9 cellular contexts compared by ENCODE assay signal in genomic region chr6:163419413-163420314, GRCh38. TPM values are rescaled to one million over a fixed set of nuclear protein-coding genes. Genes with fewer than 3 reads are reported as not detected.
A peak's percentile ranks its signal among the peaks of the same experiment; 100 is the strongest.
DNase-seq lines count a peak whose midpoint lies in the region; FAIRE-seq and TF ChIP-seq lines count a peak whose summit lies in the region.
"Had no signal": no experiment of that assay in that cellular context is flagged by ENCODE, and none has a peak within 500 bp of the region (broad histone marks: within the 10 kb centered on the region; RNA-seq: fewer than 3 reads in every experiment).

No MANE protein-coding gene starts in this region.

- CTCF ChIA-PET in HEK293T (lab: Yijun Ruan, JAX): interaction anchor here (0.6 to 1.3 kb wide), 3 partner anchors 135 to 709 kb away, joined by 3 read pairs; no protein-coding TSS in a partner anchor
- CTCF ChIA-PET in activated CD4-positive, alpha-beta T cell treated with anti-CD3 and anti-CD28 coated beads, Interleukin-2, amount 10 ng/mL, durations not matched to agents 7 days and 5 days (lab: Charles Lee): no interaction called here

- FAIRE-seq in astrocyte (lab: Jason Lieb, UNC) (peak; percentile 63), small intestine (lab: Jason Lieb, UNC) (no peak)

- peak overlapping the region; percentile 85 for H3K4me3 Mint-ChIP-seq in astrocyte (ENCODE audit: unreplicated experiment)
- H3K4me3 Mint-ChIP-seq in activated CD4-positive, alpha-beta T cell treated with anti-CD3 and anti-CD28 coated beads, Interleukin-2, amount 10 ng/mL, durations not matched to agents 7 days and 5 days: no peak overlapping the region

- H3K4me1 Mint-ChIP-seq in astrocyte (ENCODE audit: low read depth, unreplicated experiment): peaks cover 41% of the 10 kb centered on the region
- peaks cover 42% of the 10 kb centered on the region for H3K4me1 Mint-ChIP-seq in activated CD4-positive, alpha-beta T cell treated with anti-CD3 and anti-CD28 coated beads, Interleukin-2, amount 10 ng/mL, durations not matched to agents 7 days and 5 days

- no peaks in the 10 kb centered on the region for H3K27me3 ChIP-seq in astrocyte (ENCODE audit: insufficient read depth, low read length)
- no peaks in the 10 kb centered on the region for H3K27me3 ChIP-seq in suprapubic skin
- no peaks in the 10 kb centered on the region for H3K27me3 ChIP-seq in small intestine (ENCODE audit: control insufficient read depth in 2 of 2, insufficient read depth in 2 of 2, low read length in 2 of 2)

- H3K4me2 ChIP-seq in astrocyte (ENCODE audit: low read length): peak overlapping the region; percentile 86

- no peak for TF ChIP-seq POLR2A in suprapubic skin (IDR thresholded peaks at IDR 0.05)

- peak overlapping the region; percentile 67 for H3K27ac Mint-ChIP-seq in astrocyte (ENCODE audit: unreplicated experiment)
- no peak overlapping the region for H3K27ac Mint-ChIP-seq in activated CD4-positive, alpha-beta T cell treated with anti-CD3 and anti-CD28 coated beads, Interleukin-2, amount 10 ng/mL, durations not matched to agents 7 days and 5 days

- peaks cover 97% of the 10 kb centered on the region for H3K79me2 ChIP-seq in astrocyte (ENCODE audit: insufficient read depth, low read length)

- H3K4me3 ChIP-seq in astrocyte (ENCODE audit: insufficient read depth, low read depth, low read length): peak overlapping the region; percentile 49
- H3K4me3 ChIP-seq in suprapubic skin: peak overlapping the region; percentile 97
- H3K4me3 ChIP-seq in small intestine (ENCODE audit: low read depth in 1 of 2, low read length in 2 of 2): no peak overlapping the region

- WGBS in suprapubic skin: 8% methylated on average over 7 of the region's 7 CpGs
- 41 to 62% (median 54%) methylated on average over 7 of the region's 7 CpGs for WGBS in small intestine, 3 donors

- no peaks in the 10 kb centered on the region for H3K36me3 Mint-ChIP-seq in astrocyte (ENCODE audit: low read depth, unreplicated experiment)
- peaks cover 4% of the 10 kb centered on the region for H3K36me3 Mint-ChIP-seq in activated CD4-positive, alpha-beta T cell treated with anti-CD3 and anti-CD28 coated beads, Interleukin-2, amount 10 ng/mL, durations not matched to agents 7 days and 5 days (ENCODE audit: low read depth)

- H3K9me3 Mint-ChIP-seq in astrocyte (ENCODE audit: unreplicated experiment): no peaks in the 10 kb centered on the region
- H3K9me3 Mint-ChIP-seq in activated CD4-positive, alpha-beta T cell treated with anti-CD3 and anti-CD28 coated beads, Interleukin-2, amount 10 ng/mL, durations not matched to agents 7 days and 5 days: no peaks in the 10 kb centered on the region

- POLR2A ChIA-PET in HEK293T (lab: Yijun Ruan, JAX): interaction anchor here (1.0 kb wide), 1 partner anchor 135 kb away, joined by 3 read pairs; no protein-coding TSS in a partner anchor
- POLR2A ChIA-PET in activated CD4-positive, alpha-beta T cell treated with anti-CD3 and anti-CD28 coated beads, Interleukin-2, amount 10 ng/mL, durations not matched to agents 7 days and 5 days (lab: Charles Lee): no interaction called here

- peak overlapping the region; percentile 79 for H3K9ac ChIP-seq in astrocyte (ENCODE audit: low read length)

- no peaks in the 10 kb centered on the region for H3K27me3 Mint-ChIP-seq in astrocyte (ENCODE audit: low read depth, unreplicated experiment)
- no peaks in the 10 kb centered on the region for H3K27me3 Mint-ChIP-seq in activated CD4-positive, alpha-beta T cell treated with anti-CD3 and anti-CD28 coated beads, Interleukin-2, amount 10 ng/mL, durations not matched to agents 7 days and 5 days

- TF ChIP-seq CTCF in astrocyte (IDR thresholded peaks at IDR 0.05; ENCODE audit: insufficient read depth, low read depth, low read length): no peak
- no peak for TF ChIP-seq CTCF in suprapubic skin (IDR thresholded peaks at IDR 0.05)

- no peak for TF ChIP-seq EP300 in suprapubic skin (IDR thresholded peaks at IDR 0.05)

- peaks cover 40% of the 10 kb centered on the region for H3K4me1 ChIP-seq in astrocyte (ENCODE audit: insufficient read depth, low read length)
- H3K4me1 ChIP-seq in suprapubic skin: peaks cover 66% of the 10 kb centered on the region
- H3K4me1 ChIP-seq in small intestine (ENCODE audit: control insufficient read depth in 2 of 2, insufficient read depth in 1 of 2, low read depth in 1 of 2, low read length in 1 of 2): peaks cover 0 to 3% of the 10 kb centered on the region in 2 donors

- H3K27ac ChIP-seq in astrocyte (ENCODE audit: low read depth, low read length) (peak overlapping the region; percentile 41), suprapubic skin (peak overlapping the region; percentile 100), small intestine (ENCODE audit: low read depth in 1 of 2, low read length in 1 of 2) (no peak overlapping the region)

- H4K20me1 ChIP-seq in astrocyte (ENCODE audit: insufficient read depth, low read length): peaks cover 74% of the 10 kb centered on the region

- H3K36me3 ChIP-seq in astrocyte (ENCODE audit: insufficient read depth, low read length): no peaks in the 10 kb centered on the region
- no peaks in the 10 kb centered on the region for H3K36me3 ChIP-seq in suprapubic skin
- H3K36me3 ChIP-seq in small intestine (ENCODE audit: control insufficient read depth in 2 of 2, insufficient read depth in 2 of 2, low read length in 2 of 2): no peaks in the 10 kb centered on the region

- H3K9me3 ChIP-seq in astrocyte (ENCODE audit: insufficient read depth, low read depth, low read length) (no peaks in the 10 kb centered on the region), suprapubic skin (no peaks in the 10 kb centered on the region), small intestine (ENCODE audit: control insufficient read depth, low read depth) (no peaks in the 10 kb centered on the region)

- H2AFZ ChIP-seq in astrocyte (ENCODE audit: low read depth, low read length): no peak overlapping the region

- DNase-seq in HEK293T (ENCODE audit: extremely low spot score) (no peak), astrocyte (ENCODE audit: low read depth) (peak; percentile 68), left kidney (ENCODE audit: low read depth, low spot score) (peak; percentile 39), suprapubic skin (ENCODE audit: low spot score in 2 of 2) (no peak), small intestine (no peak), NCI-H2227 (lab: John Stamatoyannopoulos, UW; ENCODE audit: unreplicated experiment) (no peak)
- no peak for DNase-seq in activated CD4-positive, alpha-beta T cell treated with anti-CD3 and anti-CD28 coated beads, Interleukin-2, amount 10 ng/mL, durations not matched to agents 7 days and 5 days
- DNase-seq: activated gamma-delta T cell treated with Interleukin-2 at 50 U/mL for 16 hours, posterior cingulate gyrus had no signal

TF ChIP-seq in HEK293T, 16 proteins besides CTCF, POLR2A, EP300 and RAD21:
- TF ChIP-seq PKNOX1 (IDR thresholded peaks at IDR 0.05): peak; percentile 94
- TF ChIP-seq LEF1 (IDR thresholded peaks at IDR 0.05; ENCODE audit: borderline replicate concordance): 0 out of 2 replicates have a peak, but pooled peaks have one; percentile 52
- no peak for TF ChIP-seq SUZ12 (IDR thresholded peaks at IDR 0.05)
- TF ChIP-seq FOXA1 (IDR thresholded peaks at IDR 0.05): peak; percentile 32; the same call in 1 of the 2 replicates
- no peak for TF ChIP-seq NFRKB (IDR thresholded peaks at IDR 0.05)
- TF ChIP-seq CTBP1 (IDR thresholded peaks at IDR 0.05; ENCODE audit: borderline replicate concordance): peak; percentile 88
- TF ChIP-seq ARNT (IDR thresholded peaks at IDR 0.05): 0 out of 2 replicates have a peak, but pooled peaks have one; percentile 50
- TF ChIP-seq HDGF (IDR thresholded peaks at IDR 0.05; ENCODE audit: borderline replicate concordance): no peak
- peak; percentile 91 for TF ChIP-seq ZNF384 (IDR thresholded peaks at IDR 0.05)
TF ChIP-seq in HEK293T: peak in this region for 6.

RNA-seq across cellular contexts. Expression of gene QKI, which starts 5.1 kb away (rescaled TPM):
- 202 and 204 TPM in 2 replicates for total RNA-seq in astrocyte
- total RNA-seq in suprapubic skin: 100 to 1,000 TPM; 149 to 187 (median 165) TPM
- 10 to 100 TPM in 2 of 3 donors, 1 to 10 TPM in 1; 2.5 to 15.8 (median 11.6) TPM for polyA plus RNA-seq in small intestine
- 10 to 100 TPM; 61.7 to 74.7 TPM for total RNA-seq in activated CD4-positive, alpha-beta T cell treated with anti-CD3 and anti-CD28 coated beads, Interleukin-2, amount 10 ng/mL, durations not matched to agents 7 days and 5 days

Comparison
In these comparisons a context has a peak if more than half of its experiments do, and no peak if none do; other contexts are left out.
1. DNase-seq: peak in astrocyte (single experiment) and left kidney (single experiment); none in HEK293T (single experiment), suprapubic skin (0 of 2), small intestine (single experiment), NCI-H2227 (single experiment) and activated CD4-positive, alpha-beta T cell treated with anti-CD3 and anti-CD28 coated beads, Interleukin-2, amount 10 ng/mL, durations not matched to agents 7 days and 5 days (single experiment).
2. H3K27ac ChIP-seq: peak in astrocyte (single experiment) and suprapubic skin (single experiment); none in small intestine (0 of 2).
3. H3K4me3 ChIP-seq: peak in astrocyte (single experiment) and suprapubic skin (single experiment); none in small intestine (0 of 2).